ENCODE assay signal across 1 cellular context in the genomic region with DNA sequence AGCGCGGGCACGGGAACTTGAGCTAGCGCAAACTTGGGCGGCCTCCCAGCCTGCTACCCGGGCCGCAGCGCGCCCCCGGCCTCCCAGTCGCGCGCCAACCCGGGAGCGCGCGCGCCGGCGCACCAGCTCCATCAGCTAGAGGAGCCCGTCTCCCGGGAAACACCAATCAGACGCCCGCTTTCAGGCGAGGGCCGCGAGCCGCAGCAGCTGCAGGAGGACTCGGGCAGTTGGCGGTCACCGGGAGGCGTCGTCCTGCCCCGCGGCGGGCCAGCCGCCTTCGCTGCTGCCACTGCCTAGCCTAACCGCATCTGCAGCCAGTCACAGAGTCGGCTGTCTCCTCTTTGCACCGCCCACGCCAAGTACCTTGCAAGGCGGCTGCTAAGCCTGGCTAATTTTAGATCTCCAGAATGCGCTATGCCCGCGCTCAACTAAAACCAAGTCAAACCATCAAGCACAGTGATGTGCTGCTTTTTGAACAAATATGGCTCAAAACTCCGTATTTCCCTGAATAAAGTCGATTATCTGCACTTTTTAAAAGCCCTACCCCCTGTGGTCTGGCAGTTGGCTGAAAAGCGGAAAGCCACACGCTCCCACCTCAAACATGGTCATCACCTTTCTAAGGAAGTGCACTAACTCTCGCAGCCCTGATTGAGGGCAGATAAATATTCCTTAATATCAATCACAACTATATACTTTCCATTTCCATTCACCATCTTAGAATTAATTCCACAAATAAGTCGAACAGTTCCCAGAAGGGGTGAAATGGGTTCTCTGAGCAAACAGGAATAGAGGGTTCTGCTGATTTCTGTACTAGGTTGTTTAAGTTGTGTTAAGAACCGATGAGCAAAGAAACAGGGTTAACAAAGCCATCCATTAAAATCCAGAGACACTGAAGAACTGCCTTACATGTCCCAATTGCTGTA.
TF ChIP-seq lines count a peak whose summit lies in the region.

No MANE protein-coding gene starts in this region.

TF ChIP-seq in GM12878, 131 proteins besides CTCF, POLR2A, EP300 and RAD21 (continued from another document):
- TF ChIP-seq RELB (IDR thresholded peaks at IDR 0.05; ENCODE audit: low read depth) (no peak), RUNX3 (IDR thresholded peaks at IDR 0.05; ENCODE audit: low read length) (peak; percentile 64), CBFB (IDR thresholded peaks at IDR 0.05; ENCODE audit: low read depth) (no peak), SREBF1 (IDR thresholded peaks at IDR 0.05; ENCODE audit: low read length) (no peak), BRCA1 (IDR thresholded peaks at IDR 0.05; ENCODE audit: low read depth, low read length) (no peak), ZNF217 (IDR thresholded peaks at IDR 0.05) (no peak)
- TF ChIP-seq, protein P1, sequence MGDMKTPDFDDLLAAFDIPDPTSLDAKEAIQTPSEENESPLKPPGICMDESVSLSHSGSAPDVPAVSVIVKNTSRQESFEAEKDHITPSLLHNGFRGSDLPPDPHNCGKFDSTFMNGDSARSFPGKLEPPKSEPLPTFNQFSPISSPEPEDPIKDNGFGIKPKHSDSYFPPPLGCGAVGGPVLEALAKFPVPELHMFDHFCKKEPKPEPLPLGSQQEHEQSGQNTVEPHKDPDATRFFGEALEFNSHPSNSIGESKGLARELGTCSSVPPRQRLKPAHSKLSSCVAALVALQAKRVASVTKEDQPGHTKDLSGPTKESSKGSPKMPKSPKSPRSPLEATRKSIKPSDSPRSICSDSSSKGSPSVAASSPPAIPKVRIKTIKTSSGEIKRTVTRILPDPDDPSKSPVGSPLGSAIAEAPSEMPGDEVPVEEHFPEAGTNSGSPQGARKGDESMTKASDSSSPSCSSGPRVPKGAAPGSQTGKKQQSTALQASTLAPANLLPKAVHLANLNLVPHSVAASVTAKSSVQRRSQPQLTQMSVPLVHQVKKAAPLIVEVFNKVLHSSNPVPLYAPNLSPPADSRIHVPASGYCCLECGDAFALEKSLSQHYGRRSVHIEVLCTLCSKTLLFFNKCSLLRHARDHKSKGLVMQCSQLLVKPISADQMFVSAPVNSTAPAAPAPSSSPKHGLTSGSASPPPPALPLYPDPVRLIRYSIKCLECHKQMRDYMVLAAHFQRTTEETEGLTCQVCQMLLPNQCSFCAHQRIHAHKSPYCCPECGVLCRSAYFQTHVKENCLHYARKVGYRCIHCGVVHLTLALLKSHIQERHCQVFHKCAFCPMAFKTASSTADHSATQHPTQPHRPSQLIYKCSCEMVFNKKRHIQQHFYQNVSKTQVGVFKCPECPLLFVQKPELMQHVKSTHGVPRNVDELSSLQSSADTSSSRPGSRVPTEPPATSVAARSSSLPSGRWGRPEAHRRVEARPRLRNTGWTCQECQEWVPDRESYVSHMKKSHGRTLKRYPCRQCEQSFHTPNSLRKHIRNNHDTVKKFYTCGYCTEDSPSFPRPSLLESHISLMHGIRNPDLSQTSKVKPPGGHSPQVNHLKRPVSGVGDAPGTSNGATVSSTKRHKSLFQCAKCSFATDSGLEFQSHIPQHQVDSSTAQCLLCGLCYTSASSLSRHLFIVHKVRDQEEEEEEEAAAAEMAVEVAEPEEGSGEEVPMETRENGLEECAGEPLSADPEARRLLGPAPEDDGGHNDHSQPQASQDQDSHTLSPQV (IDR thresholded peaks at IDR 0.05) = no peak
TF ChIP-seq in GM12878: peak in this region for 14.
